Comparison of ENCODE assay signal across 11 cellular contexts in the genomic region with DNA sequence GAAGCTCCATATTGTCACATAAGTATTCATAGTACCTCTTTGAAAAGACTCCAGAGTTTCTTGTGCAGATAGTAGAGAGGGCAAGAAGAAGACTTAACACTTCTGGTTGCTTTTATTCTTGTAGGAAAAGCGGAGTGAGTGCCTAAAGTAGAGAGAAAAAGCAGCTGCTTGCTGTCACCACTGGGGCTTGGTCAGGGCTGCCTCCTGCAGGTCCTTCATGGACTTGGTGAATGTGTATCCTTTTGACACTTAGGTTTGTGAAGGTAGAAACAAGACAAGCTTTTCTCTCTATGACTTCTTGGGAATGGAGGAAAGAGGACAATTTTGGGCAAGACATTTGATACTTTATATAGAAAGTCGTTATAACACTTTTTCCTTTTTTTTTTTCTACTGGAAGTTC.
DNase-seq lines count a peak whose midpoint lies in the region; ATAC-seq and TF ChIP-seq lines count a peak whose summit lies in the region.
"Had no signal": no experiment of that assay in that cellular context is flagged by ENCODE, and none has a peak within 500 bp of the region (broad histone marks: within the 10 kb centered on the region; RNA-seq: fewer than 3 reads in every experiment).

No MANE protein-coding gene starts in this region.

- 32 to 48% (median 40%) methylated on average over 2 of the region's 2 CpGs for WGBS in heart left ventricle, 4 donors
- WGBS in aorta, 2 donors = 59 to 60% methylated on average over 2 of the region's 2 CpGs

- H3K4me2 ChIP-seq in PC-3 (ENCODE audit: low read length) = no peak overlapping the region

- no peak overlapping the region for H3K4me3 ChIP-seq in PC-3 (ENCODE audit: low read length)
- no peak overlapping the region for H3K4me3 ChIP-seq in heart left ventricle
- H3K4me3 ChIP-seq in aorta (ENCODE audit: low read length in 2 of 2) = no peak overlapping the region
- H3K4me3 ChIP-seq: ovary had no signal

- no peaks in the 10 kb centered on the region for H3K27me3 ChIP-seq in PC-3 (ENCODE audit: low read length)
- H3K27me3 ChIP-seq in heart left ventricle = peaks cover 0 to 18% (median 0%) of the 10 kb centered on the region in 9 donors
- H3K27me3 ChIP-seq in aorta (ENCODE audit: control insufficient read depth in 1 of 2, insufficient read depth in 2 of 2, low read length in 1 of 2) = no peaks in the 10 kb centered on the region
- H3K27me3 ChIP-seq: ovary had no signal

- H3K79me2 ChIP-seq in PC-3 (ENCODE audit: low read length) = no peaks in the 10 kb centered on the region

- CTCF ChIA-PET in PC-3 (lab: Charles Lee) = interaction anchor here (0.5 to 1.2 kb wide), 4 partner anchors 104 to 648 kb away, joined by 3 to 6 read pairs (median 4); no protein-coding TSS in a partner anchor

- no peak overlapping the region for H3K27ac ChIP-seq in PC-3 (ENCODE audit: low read length)
- H3K27ac ChIP-seq in heart left ventricle = no peak overlapping the region
- no peak overlapping the region for H3K27ac ChIP-seq in aorta (ENCODE audit: low read depth in 1 of 2, low read length in 2 of 2)
- H3K27ac ChIP-seq: ovary had no signal

- H3K4me1 ChIP-seq in PC-3 (ENCODE audit: insufficient read depth, low read length) = no peaks in the 10 kb centered on the region
- H3K4me1 ChIP-seq in heart left ventricle = no peaks in the 10 kb centered on the region
- no peaks in the 10 kb centered on the region for H3K4me1 ChIP-seq in aorta (ENCODE audit: control insufficient read depth in 1 of 2, insufficient read depth in 2 of 2, low read length in 2 of 2)

- H3K9ac ChIP-seq in PC-3 (ENCODE audit: low read length) = no peak overlapping the region

- DNase-seq in COLO668 (lab: John Stamatoyannopoulos, UW; ENCODE audit: unreplicated experiment) (peak; percentile 30), PC-3 (peak; percentile 51), islet precursor cell (peak; percentile 61), MV-4-11 (lab: John Stamatoyannopoulos, UW) (no peak), T1000 (lab: John Stamatoyannopoulos, UW) (no peak), heart left ventricle (no peak), aorta (no peak)
- DNase-seq: GDM1, GOT3, ovary had no signal

- no peak for TF ChIP-seq POLR2A in heart left ventricle (IDR thresholded peaks at IDR 0.05)

- POLR2A ChIA-PET in PC-3 (lab: Charles Lee; ENCODE audit: unreplicated experiment) = no interaction called here

- H3F3A ChIP-seq in PC-3 (ENCODE audit: low read length, unreplicated experiment) = no peaks in the 10 kb centered on the region

- peak; percentile 58 for ATAC-seq in GM18868 (IDR thresholded peaks at IDR 0.05; ENCODE audit: unreplicated experiment)
- ATAC-seq in PC-3 = peak; percentile 57; the same call in 1 of the 2 replicates
- ATAC-seq in heart left ventricle = no peak
- ATAC-seq in aorta (ENCODE audit: low FRiP score) = no peak

- no peaks in the 10 kb centered on the region for H4K20me1 ChIP-seq in PC-3 (ENCODE audit: low read length)

- no peaks in the 10 kb centered on the region for H3K9me2 ChIP-seq in PC-3 (replicated peaks; ENCODE audit: low read length)

- no peaks in the 10 kb centered on the region for H3K9me3 ChIP-seq in PC-3 (ENCODE audit: low read length)
- no peaks in the 10 kb centered on the region for H3K9me3 ChIP-seq in heart left ventricle
- H3K9me3 ChIP-seq in aorta (ENCODE audit: control insufficient read depth, low read length) = no peaks in the 10 kb centered on the region
- H3K9me3 ChIP-seq: ovary had no signal

- intact Hi-C loops in PC-3 (cut with micrococcal nuclease) = loop anchor here (5.0 kb wide), 1 partner anchor 107 kb away; no protein-coding TSS in a partner anchor
- intact Hi-C loops in heart left ventricle (cut with DNase I) = no loop called here
- intact Hi-C loops in aorta (cut with DNase I) = no loop called here

- H2AFZ ChIP-seq in PC-3 (ENCODE audit: low read length) = no peak overlapping the region

- BruUV-seq in PC-3 (replicated peaks; lab: Mats Ljungman, UMichigan) = no TSS peak

- peak; percentile 65 for TF ChIP-seq CTCF in PC-3 (conservative IDR thresholded peaks at IDR 0.05; ENCODE audit: low read depth, low read length)
- no peak for TF ChIP-seq CTCF in heart left ventricle (IDR thresholded peaks at IDR 0.05)

- H3K36me3 ChIP-seq in PC-3 (ENCODE audit: low read depth, low read length) = no peaks in the 10 kb centered on the region
- no peaks in the 10 kb centered on the region for H3K36me3 ChIP-seq in heart left ventricle
- no peaks in the 10 kb centered on the region for H3K36me3 ChIP-seq in aorta (ENCODE audit: control insufficient read depth in 1 of 2, insufficient read depth in 2 of 2, low read length in 1 of 2)
- H3K36me3 ChIP-seq: ovary had no signal

Comparison
In these comparisons a context has a peak if more than half of its experiments do, and no peak if none do; other contexts are left out.
1. DNase-seq: peak in COLO668 (single experiment), PC-3 (single experiment) and islet precursor cell (single experiment); none in MV-4-11 (single experiment), T1000 (single experiment), heart left ventricle (0 of 5) and aorta (0 of 2).
2. ATAC-seq: peak in GM18868 (single experiment) and PC-3 (single experiment); none in heart left ventricle (0 of 4) and aorta (single experiment).